In the genomic region with DNA sequence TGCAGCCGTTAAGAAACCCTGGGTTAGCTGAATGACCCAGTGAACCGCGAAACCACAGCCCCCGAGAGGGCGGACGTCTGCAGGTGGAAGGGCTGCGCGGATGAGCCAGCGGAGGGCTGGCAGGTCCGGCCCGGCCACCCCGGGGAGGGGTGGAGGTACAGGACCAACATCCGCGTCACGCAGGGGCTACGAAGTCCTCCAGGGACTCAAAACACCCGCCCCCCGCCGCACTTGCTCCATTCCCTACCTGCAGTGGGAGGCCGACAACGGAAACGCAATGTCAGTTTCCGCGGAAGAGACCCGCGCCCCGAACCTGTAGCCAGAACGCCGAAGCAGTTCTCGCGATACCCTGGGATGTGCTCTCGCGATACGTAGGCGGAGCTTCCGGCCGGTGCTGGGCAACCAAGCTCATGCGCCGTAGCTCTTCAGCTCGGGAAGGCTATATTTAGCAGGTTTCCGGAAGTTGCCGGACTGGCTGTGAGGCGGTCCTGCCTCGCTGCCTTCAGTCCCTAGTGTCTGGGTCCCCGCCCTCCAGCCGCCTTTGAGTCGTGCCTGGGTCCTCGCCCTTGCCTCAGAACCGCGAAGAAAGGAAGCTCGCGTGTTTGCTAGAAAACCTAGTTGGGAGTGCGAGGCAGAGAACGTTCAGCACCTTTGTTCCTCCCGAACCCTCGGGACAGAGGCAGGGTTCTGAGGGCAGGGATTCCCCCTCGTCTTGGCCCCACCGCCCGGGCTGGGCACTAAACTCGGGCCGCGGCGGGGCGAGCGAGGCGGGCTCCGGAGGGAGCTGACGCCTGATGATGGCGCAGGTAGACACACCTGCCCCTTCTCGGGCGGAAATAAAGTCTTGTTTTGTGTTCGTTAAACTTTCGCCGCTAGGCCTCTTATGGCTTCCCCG, we compare ENCODE assay signal across 8 cellular contexts. TPM values are rescaled to one million over a fixed set of nuclear protein-coding genes. Genes with fewer than 3 reads are reported as not detected.
DNase-seq lines count a peak whose midpoint lies in the region; ATAC-seq and TF ChIP-seq lines count a peak whose summit lies in the region.

A gene with protein sequence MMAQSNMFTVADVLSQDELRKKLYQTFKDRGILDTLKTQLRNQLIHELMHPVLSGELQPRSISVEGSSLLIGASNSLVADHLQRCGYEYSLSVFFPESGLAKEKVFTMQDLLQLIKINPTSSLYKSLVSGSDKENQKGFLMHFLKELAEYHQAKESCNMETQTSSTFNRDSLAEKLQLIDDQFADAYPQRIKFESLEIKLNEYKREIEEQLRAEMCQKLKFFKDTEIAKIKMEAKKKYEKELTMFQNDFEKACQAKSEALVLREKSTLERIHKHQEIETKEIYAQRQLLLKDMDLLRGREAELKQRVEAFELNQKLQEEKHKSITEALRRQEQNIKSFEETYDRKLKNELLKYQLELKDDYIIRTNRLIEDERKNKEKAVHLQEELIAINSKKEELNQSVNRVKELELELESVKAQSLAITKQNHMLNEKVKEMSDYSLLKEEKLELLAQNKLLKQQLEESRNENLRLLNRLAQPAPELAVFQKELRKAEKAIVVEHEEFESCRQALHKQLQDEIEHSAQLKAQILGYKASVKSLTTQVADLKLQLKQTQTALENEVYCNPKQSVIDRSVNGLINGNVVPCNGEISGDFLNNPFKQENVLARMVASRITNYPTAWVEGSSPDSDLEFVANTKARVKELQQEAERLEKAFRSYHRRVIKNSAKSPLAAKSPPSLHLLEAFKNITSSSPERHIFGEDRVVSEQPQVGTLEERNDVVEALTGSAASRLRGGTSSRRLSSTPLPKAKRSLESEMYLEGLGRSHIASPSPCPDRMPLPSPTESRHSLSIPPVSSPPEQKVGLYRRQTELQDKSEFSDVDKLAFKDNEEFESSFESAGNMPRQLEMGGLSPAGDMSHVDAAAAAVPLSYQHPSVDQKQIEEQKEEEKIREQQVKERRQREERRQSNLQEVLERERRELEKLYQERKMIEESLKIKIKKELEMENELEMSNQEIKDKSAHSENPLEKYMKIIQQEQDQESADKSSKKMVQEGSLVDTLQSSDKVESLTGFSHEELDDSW (plus strand): TSS at position 471 of the 895 bp plus-strand sequence. CDS start 324 bp downstream, at position 795.
A gene (minus strand): TSS at position 343 of the 895 bp plus-strand sequence. CDS start 14,657 bp downstream, outside the sequence.

- DNase-seq in GM13976 (ENCODE audit: low spot score) = peak; percentile 93
- DNase-seq in NCI-H146 treated with DMSO at 0.1 percent for 48 hours (lab: John Stamatoyannopoulos, UW; ENCODE audit: unreplicated experiment) = peak; percentile 84
- DNase-seq in amniotic epithelial cell (ENCODE audit: low read depth) = peak; percentile 89
- DNase-seq in heart right ventricle = peak; percentile 86 to 90
- DNase-seq in posterior cingulate gyrus = peak; percentile 81 to 98 (median 84)
- DNase-seq in upper lobe of left lung = peak; percentile 92 to 96

- H3K9me3 ChIP-seq in heart right ventricle (peaks cover 0 to 14% (median 0%) of the 10 kb centered on the region in 11 donors), upper lobe of left lung (peaks cover 0 to 3% (median 0%) of the 10 kb centered on the region in 4 donors)

- peak within 1 kb of the TSS; percentile 53 to 95 (median 81) for H3K4me3 ChIP-seq in heart right ventricle
- H3K4me3 ChIP-seq in upper lobe of left lung = peak within 1 kb of the TSS; percentile 48 to 76 (median 70)

- TF ChIP-seq CTCF in GM13976 (IDR thresholded peaks at IDR 0.05; ENCODE audit: borderline replicate concordance, control extremely low read depth, extremely low read depth, insufficient read depth, missing control alignments) (no peak), heart right ventricle (IDR thresholded peaks at IDR 0.05) (no peak), upper lobe of left lung (IDR thresholded peaks at IDR 0.05) (peak in 1 of 6 experiments; percentile 27)

- intact Hi-C loops in T-helper 1 cell treated with Interleukin-12 subunit alpha and Interleukin-12 subunit beta and Interleukin-4 antibody, amounts not matched to agents 30 ng/mL and 1 ng/mL, for 36 hours (cut with micrococcal nuclease) = loop anchor here (1.0 to 10.0 kb wide), 13 partner anchors 8 to 1976 kb away; a partner anchor contains a TSS
- intact Hi-C loops in heart right ventricle (cut with DNase I) (loop anchor here in 5 of 10 donors (1.0 to 5.0 kb wide), 7 partner anchors 42 to 82 kb away; a partner anchor contains a TSS), posterior cingulate gyrus (cut with DNase I) (loop anchor here (5.0 kb wide), 1 partner anchor 47 kb away; a partner anchor contains a TSS)

- 0% methylated on average over 67 to 71 of the region's 75 CpGs for WGBS in heart right ventricle, 2 donors
- WGBS in upper lobe of left lung, 2 donors = 0 to 1% methylated on average over 1 to 70 of the region's 75 CpGs

- H3K27ac ChIP-seq in heart right ventricle = peak within 1 kb of the TSS; percentile 75 to 93 (median 90)
- H3K27ac ChIP-seq in upper lobe of left lung = peak within 1 kb of the TSS; percentile 85 to 92 (median 90)

- TF ChIP-seq POLR2A in upper lobe of left lung (IDR thresholded peaks at IDR 0.05) = peak in 3 of 4 donors; percentile 87 to 97 (median 95)

- in situ Hi-C loops in GM13976 (cut with MboI; ENCODE audit: low sequenced_read_pairs, unreplicated experiment) = no loop called here

- TF ChIP-seq EP300 in upper lobe of left lung (IDR thresholded peaks at IDR 0.05) = no peak

- ATAC-seq in HG02870 (IDR thresholded peaks at IDR 0.05; ENCODE audit: unreplicated experiment) = peak; percentile 85
- ATAC-seq in heart right ventricle = peak; percentile 99 to 100 (median 100)
- ATAC-seq in upper lobe of left lung (ENCODE audit: low FRiP score in 2 of 2) = peak; percentile 99

- H3K36me3 ChIP-seq in heart right ventricle (peaks cover 0 to 24% (median 0%) of the 10 kb centered on the region in 9 donors), upper lobe of left lung (peaks cover 0 to 6% (median 0%) of the 10 kb centered on the region in 4 donors)

- H3K27me3 ChIP-seq in heart right ventricle (peaks cover 0 to 30% (median 0%) of the 10 kb centered on the region in 7 donors), upper lobe of left lung (no peaks in the 10 kb centered on the region)

- H3K4me1 ChIP-seq in heart right ventricle = peaks cover 0 to 43% (median 11%) of the 10 kb centered on the region in 9 donors
- peaks cover 0 to 17% (median 5%) of the 10 kb centered on the region in 4 donors for H3K4me1 ChIP-seq in upper lobe of left lung

RNA-seq across cellular contexts. Expression of the first gene that starts in this region (rescaled TPM):
- 24.4 and 28.2 TPM in 2 replicates for total RNA-seq in T-helper 1 cell treated with Interleukin-12 subunit alpha and Interleukin-12 subunit beta and Interleukin-4 antibody, amounts not matched to agents 30 ng/mL and 1 ng/mL, for 36 hours
- total RNA-seq in heart right ventricle (10 to 100 TPM in 1 of 10 donors, 1 to 10 TPM in 9; 7.8 to 11.4 (median 9.2) TPM), upper lobe of left lung (10 to 100 TPM; 19.2 to 98.5 (median 37.0) TPM)
- polyA plus RNA-seq in heart right ventricle = 10 to 100 TPM in 1 of 2 donors, 1 to 10 TPM in 1; 7.6 to 51.5 TPM

RNA-seq across cellular contexts. Expression of the second gene that starts in this region (rescaled TPM):
- total RNA-seq in T-helper 1 cell treated with Interleukin-12 subunit alpha and Interleukin-12 subunit beta and Interleukin-4 antibody, amounts not matched to agents 30 ng/mL and 1 ng/mL, for 36 hours = 22.5 and 25.6 TPM in 2 replicates
- total RNA-seq in heart right ventricle (1 to 10 TPM; 4.9 to 9.3 (median 6.1) TPM), upper lobe of left lung (10 to 100 TPM in 4 of 6 donors, 1 to 10 TPM in 2; 6.3 to 18.0 (median 12.7) TPM)
- polyA plus RNA-seq in heart right ventricle = 1 to 10 TPM; 3.8 to 5.5 TPM

Comparison
In these comparisons a context has a peak if more than half of its experiments do, and no peak if none do; other contexts are left out.
1. Peak in every context shown above with its lines: DNase-seq, ATAC-seq, H3K4me3 ChIP-seq and H3K27ac ChIP-seq.